ENCODE assay signal across 9 cellular contexts in genomic region chr7:75916259-75916658, GRCh38. TPM values are rescaled to one million over a fixed set of nuclear protein-coding genes. Genes with fewer than 3 reads are reported as not detected.
DNase-seq lines count a peak whose midpoint lies in the region; ATAC-seq and TF ChIP-seq lines count a peak whose summit lies in the region.
"Had no signal": no experiment of that assay in that cellular context is flagged by ENCODE, and none has a peak within 500 bp of the region (broad histone marks: within the 10 kb centered on the region; RNA-seq: fewer than 3 reads in every experiment).

No MANE protein-coding gene starts in this region.

- H3K4me3 ChIP-seq in duodenal mucosa (ENCODE audit: low read depth in 1 of 2, low read length in 2 of 2): peak overlapping the region; percentile 91 to 93
- H3K4me3 ChIP-seq in neural progenitor cell: peak overlapping the region; percentile 75

- H3K9me3 Mint-ChIP-seq in CD14-positive monocyte (peaks cover 0 to 2% (median 0%) of the 10 kb centered on the region in 7 donors), neural progenitor cell (no peaks in the 10 kb centered on the region)

- peaks cover 0 to 4% (median 2%) of the 10 kb centered on the region in 3 donors for H3K27me3 Mint-ChIP-seq in CD14-positive monocyte (ENCODE audit: low read depth in 3 of 3)
- H3K27me3 Mint-ChIP-seq in neural progenitor cell (ENCODE audit: insufficient read depth, low read depth): peaks cover 4% of the 10 kb centered on the region

- no peak for ATAC-seq in GM21447 (IDR thresholded peaks at IDR 0.05; ENCODE audit: unreplicated experiment)

- peak overlapping the region in 3 of 7 donors; percentile 72 to 87 (median 86) for H3K27ac Mint-ChIP-seq in CD14-positive monocyte
- no peak overlapping the region for H3K27ac Mint-ChIP-seq in neural progenitor cell

- no peak overlapping the region for H2AFZ ChIP-seq in neural progenitor cell (replicated peaks)

- H3K4me1 Mint-ChIP-seq in CD14-positive monocyte (peaks cover 53% of the 10 kb centered on the region), neural progenitor cell (peaks cover 30% of the 10 kb centered on the region)

- H4K20me1 ChIP-seq in neural progenitor cell (ENCODE audit: low read depth): peaks cover 38% of the 10 kb centered on the region

- H3K4me3 Mint-ChIP-seq in CD14-positive monocyte (peak overlapping the region; percentile 87 to 92), neural progenitor cell (peak overlapping the region; percentile 96)

- peaks cover 8% of the 10 kb centered on the region for H3F3A ChIP-seq in neural progenitor cell (ENCODE audit: low read depth)

- H3K9ac ChIP-seq in duodenal mucosa (ENCODE audit: low read depth in 1 of 2, low read length in 2 of 2): peak overlapping the region; percentile 95 to 96
- H3K9ac ChIP-seq in neural progenitor cell: no peak overlapping the region

- H3K27me3 ChIP-seq in duodenal mucosa (ENCODE audit: control insufficient read depth in 1 of 2, insufficient read depth in 2 of 2, low read length in 2 of 2) (no peaks in the 10 kb centered on the region), neural progenitor cell (no peaks in the 10 kb centered on the region)

- intact Hi-C loops in CD14-positive monocyte (cut with micrococcal nuclease): loop anchor here (5.0 kb wide), 3 partner anchors 36 to 56 kb away; no protein-coding TSS in a partner anchor

- no peaks in the 10 kb centered on the region for H3K9me3 ChIP-seq in duodenal mucosa (ENCODE audit: control insufficient read depth in 1 of 2, low read length in 2 of 2)
- no peaks in the 10 kb centered on the region for H3K9me3 ChIP-seq in neural progenitor cell (ENCODE audit: low read depth)

- TF ChIP-seq CTCF in CD14-positive monocyte (IDR thresholded peaks at IDR 0.05) (no peak), neural progenitor cell (IDR thresholded peaks at IDR 0.05) (no peak)

- H3K79me2 ChIP-seq in neural progenitor cell (ENCODE audit: low read depth): peaks cover 61% of the 10 kb centered on the region

- DNase-seq in CD14-positive monocyte (ENCODE audit: low spot score) (no peak), MV-4-11 (lab: John Stamatoyannopoulos, UW) (peak; percentile 70), neural progenitor cell (ENCODE audit: low spot score) (no peak), NCI-H2107 (lab: John Stamatoyannopoulos, UW) (no peak), dedifferentiated amniotic fluid mesenchymal stem cell (ENCODE audit: extremely low spot score) (no peak), C1 segment of cervical spinal cord (lab: John Stamatoyannopoulos, UW) (no peak)
- DNase-seq: NCI-H524 treated with DMSO at 0.1 percent for 48 hours had no signal

- H3K36me3 Mint-ChIP-seq in CD14-positive monocyte (peaks cover 8 to 25% of the 10 kb centered on the region in 2 donors), neural progenitor cell (peaks cover 9% of the 10 kb centered on the region)

- H3K27ac ChIP-seq in duodenal mucosa (ENCODE audit: low read depth, low read length) (no peak overlapping the region), neural progenitor cell (no peak overlapping the region)

- peaks cover 31 to 38% of the 10 kb centered on the region in 2 donors for H3K4me1 ChIP-seq in duodenal mucosa (ENCODE audit: control insufficient read depth in 1 of 2, insufficient read depth in 2 of 2, low read length in 2 of 2)
- peaks cover 12% of the 10 kb centered on the region for H3K4me1 ChIP-seq in neural progenitor cell

- H3K36me3 ChIP-seq in duodenal mucosa (ENCODE audit: control insufficient read depth in 1 of 2, insufficient read depth in 2 of 2, low read length in 2 of 2): no peaks in the 10 kb centered on the region
- no peaks in the 10 kb centered on the region for H3K36me3 ChIP-seq in neural progenitor cell

- peak overlapping the region; percentile 93 for H3K4me2 ChIP-seq in neural progenitor cell

RNA-seq across cellular contexts. Expression of gene POR, which starts 1.3 kb away (rescaled TPM):
- polyA plus RNA-seq in CD14-positive monocyte: 100 to 1,000 TPM in 1 of 2 donors, 10 to 100 TPM in 1; 90.5 to 102 TPM
- 38.6 and 61.0 TPM in 2 replicates for total RNA-seq in neural progenitor cell (ENCODE audit: low replicate concordance)

RNA-seq across cellular contexts. Expression of gene RHBDD2, which starts 37.4 kb away (rescaled TPM):
- 10 to 100 TPM; 53.1 to 54.6 TPM for polyA plus RNA-seq in CD14-positive monocyte
- 15.4 and 52.7 TPM in 2 replicates for total RNA-seq in neural progenitor cell (ENCODE audit: low replicate concordance)
